12 cellular contexts compared by ENCODE assay signal in genomic region chr7:2307690-2308107, GRCh38. TPM values are rescaled to one million over a fixed set of nuclear protein-coding genes. Genes with fewer than 3 reads are reported as not detected.
A peak's percentile ranks its signal among the peaks of the same experiment; 100 is the strongest.
DNase-seq lines count a peak whose midpoint lies in the region; ATAC-seq and TF ChIP-seq lines count a peak whose summit lies in the region.
"Had no signal": no experiment of that assay in that cellular context is flagged by ENCODE, and none has a peak within 500 bp of the region (broad histone marks: within the 10 kb centered on the region; RNA-seq: fewer than 3 reads in every experiment).

No MANE protein-coding gene starts in this region.

- H3K79me2 ChIP-seq in mesendoderm (ENCODE audit: control insufficient read depth, insufficient read depth, low read length), result no peaks in the 10 kb centered on the region

- peak overlapping the region; percentile 82 for H3K4me3 Mint-ChIP-seq in dendritic cell treated with granulocyte-macrophage colony-stimulating factor and Interleukin-4, amounts not matched to agents 40 ng/mL and 50 ng/mL, for 4 days

- H3K9me3 Mint-ChIP-seq in dendritic cell treated with granulocyte-macrophage colony-stimulating factor and Interleukin-4, amounts not matched to agents 40 ng/mL and 50 ng/mL, for 4 days, result no peaks in the 10 kb centered on the region
- H3K9me3 Mint-ChIP-seq: activated T-helper 2 cell treated with anti-CD3 and anti-CD28 coated beads, Interferon-gamma antibody, Interleukin-2, Interleukin-4, amounts not matched to agents 10 μg/mL and 5 μg/mL and 100 μg/mL, durations not matched to agents 14 hours and 24 hours and 36 hours had no signal

- H3K4me1 ChIP-seq in mesendoderm (ENCODE audit: control insufficient read depth, low read depth, low read length), result peaks cover 2% of the 10 kb centered on the region
- H3K4me1 ChIP-seq: psoas muscle had no signal

- H4K8ac ChIP-seq in mesendoderm (ENCODE audit: low read depth, low read length), result no peak overlapping the region

- WGBS in mesendoderm (ENCODE audit: extremely low coverage, insufficient coverage, low lambda C conversion rate), result no CpG with 5 or more reads among the region's 7 CpGs

- H3K27ac ChIP-seq in mesendoderm (ENCODE audit: low read depth, low read length), result no peak overlapping the region
- H3K27ac ChIP-seq: psoas muscle had no signal

- intact Hi-C loops in dendritic cell treated with granulocyte-macrophage colony-stimulating factor and Interleukin-4, amounts not matched to agents 40 ng/mL and 50 ng/mL, for 4 days (cut with micrococcal nuclease), result loop anchor here (1.0 to 2.0 kb wide), 2 partner anchors 8 to 39 kb away; no protein-coding TSS in a partner anchor

- no peak overlapping the region for H2AK5ac ChIP-seq in mesendoderm (ENCODE audit: low read length)

- peaks cover 91% of the 10 kb centered on the region for H3K36me3 Mint-ChIP-seq in dendritic cell treated with granulocyte-macrophage colony-stimulating factor and Interleukin-4, amounts not matched to agents 40 ng/mL and 50 ng/mL, for 4 days (ENCODE audit: low read depth)

- H3K4me1 Mint-ChIP-seq in dendritic cell treated with granulocyte-macrophage colony-stimulating factor and Interleukin-4, amounts not matched to agents 40 ng/mL and 50 ng/mL, for 4 days (ENCODE audit: low read depth), result peaks cover 80% of the 10 kb centered on the region

- H3K4me2 ChIP-seq in mesendoderm (ENCODE audit: low read length), result no peak overlapping the region

- no peak overlapping the region for H2BK120ac ChIP-seq in mesendoderm (ENCODE audit: low read depth, low read length)

- H4K5ac ChIP-seq in mesendoderm (ENCODE audit: low read length), result no peak overlapping the region

- no peak overlapping the region for H2BK5ac ChIP-seq in mesendoderm (ENCODE audit: low read length)

- no peak for TF ChIP-seq CTCF in GM13976 (IDR thresholded peaks at IDR 0.05; ENCODE audit: borderline replicate concordance, control extremely low read depth, extremely low read depth, insufficient read depth, missing control alignments)

- DNase-seq in GM13976 (ENCODE audit: low spot score) (peak; percentile 63), mesendoderm (no peak), DMS53 (lab: John Stamatoyannopoulos, UW) (no peak), NCI-H524 (lab: John Stamatoyannopoulos, UW) (no peak), NCI-H1105 treated with DMSO at 0.1 percent for 48 hours (lab: John Stamatoyannopoulos, UW) (no peak)
- DNase-seq: DND-41, NCI-H2029 treated with DMSO at 0.1 percent for 48 hours, psoas muscle had no signal

- no peak overlapping the region for H3K23ac ChIP-seq in mesendoderm (ENCODE audit: low read length)

- H3K36me3 ChIP-seq in mesendoderm (ENCODE audit: control insufficient read depth, insufficient read depth, low read length), result no peaks in the 10 kb centered on the region

- H3K4me3 ChIP-seq in mesendoderm (ENCODE audit: low read length), result no peak overlapping the region
- H3K4me3 ChIP-seq: psoas muscle had no signal

- H3K27me3 ChIP-seq in mesendoderm (ENCODE audit: insufficient read depth, low read length, poor library complexity), result no peaks in the 10 kb centered on the region

- no peak overlapping the region for H3K9ac ChIP-seq in mesendoderm (ENCODE audit: low read length)

- H3K27ac Mint-ChIP-seq in dendritic cell treated with granulocyte-macrophage colony-stimulating factor and Interleukin-4, amounts not matched to agents 40 ng/mL and 50 ng/mL, for 4 days, result no peak overlapping the region
- H3K27ac Mint-ChIP-seq: activated T-helper 2 cell treated with anti-CD3 and anti-CD28 coated beads, Interferon-gamma antibody, Interleukin-2, Interleukin-4, amounts not matched to agents 10 μg/mL and 5 μg/mL and 100 μg/mL, durations not matched to agents 14 hours and 24 hours and 36 hours had no signal

- H3K18ac ChIP-seq in mesendoderm (ENCODE audit: low read length), result no peak overlapping the region

- H3K79me1 ChIP-seq in mesendoderm (ENCODE audit: low read length), result peaks cover 1% of the 10 kb centered on the region

- H3K27me3 Mint-ChIP-seq in dendritic cell treated with granulocyte-macrophage colony-stimulating factor and Interleukin-4, amounts not matched to agents 40 ng/mL and 50 ng/mL, for 4 days, result no peaks in the 10 kb centered on the region

- in situ Hi-C loops in GM13976 (cut with MboI; ENCODE audit: low sequenced_read_pairs, unreplicated experiment), result no loop called here

- H2BK15ac ChIP-seq in mesendoderm (replicated peaks; ENCODE audit: low read depth), result no peak overlapping the region

- H3K56ac ChIP-seq in mesendoderm (ENCODE audit: low read length), result no peak overlapping the region

- ATAC-seq in GM21367 (IDR thresholded peaks at IDR 0.05; ENCODE audit: unreplicated experiment) (peak; percentile 58), HG03378 (IDR thresholded peaks at IDR 0.05; ENCODE audit: unreplicated experiment) (peak; percentile 47)
- ATAC-seq: psoas muscle had no signal

- no peak overlapping the region for H3K4ac ChIP-seq in mesendoderm (ENCODE audit: low read depth, low read length)

RNA-seq across cellular contexts. Expression of gene SNX8, which starts 6.5 kb away (rescaled TPM):
- 12.2 TPM for polyA plus RNA-seq in mesendoderm (2013, experiment 1 of 2)
- polyA plus RNA-seq in mesendoderm (2013, experiment 2 of 2), result 12.5 TPM

RNA-seq across cellular contexts. Expression of gene EIF3B, which starts 46.9 kb away (rescaled TPM):
- polyA plus RNA-seq in mesendoderm (2013, experiment 1 of 2), result 199 TPM
- polyA plus RNA-seq in mesendoderm (2013, experiment 2 of 2), result 193 TPM
